11 cellular contexts compared by ENCODE assay signal in genomic region chr4:15690020-15690809, GRCh38. TPM values are rescaled to one million over a fixed set of nuclear protein-coding genes. Genes with fewer than 3 reads are reported as not detected.
DNase-seq lines count a peak whose midpoint lies in the region; ATAC-seq, FAIRE-seq and TF ChIP-seq lines count a peak whose summit lies in the region.
"Had no signal": no experiment of that assay in that cellular context is flagged by ENCODE, and none has a peak within 500 bp of the region (broad histone marks: within the 10 kb centered on the region; RNA-seq: fewer than 3 reads in every experiment).

No MANE protein-coding gene starts in this region.

- no peak overlapping the region for H3K27ac Mint-ChIP-seq in activated T-cell treated with anti-CD3 and anti-CD28 coated beads, Interleukin-2, amount 50 U/mL, for 72 hours
- H3K27ac Mint-ChIP-seq: activated CD8-positive, alpha-beta T cell treated with anti-CD3 and anti-CD28 coated beads for 36 hours; immature natural killer cell had no signal

- H3K36me3 ChIP-seq in SJSA1 (peaks cover 14% of the 10 kb centered on the region), trophoblast cell (ENCODE audit: control insufficient read depth in 1 of 2, insufficient read depth in 2 of 2, low read length in 2 of 2) (peaks cover 2 to 3% of the 10 kb centered on the region in 2 experiments)

- H2AK5ac ChIP-seq in trophoblast cell (ENCODE audit: low read length) = no peak overlapping the region

- peaks cover 2 to 5% of the 10 kb centered on the region in 2 donors for H3K36me3 Mint-ChIP-seq in activated T-cell treated with anti-CD3 and anti-CD28 coated beads, Interleukin-2, amount 50 U/mL, for 72 hours (ENCODE audit: insufficient read depth in 2 of 2)

- H3K18ac ChIP-seq in trophoblast cell (ENCODE audit: low read length) = no peak overlapping the region

- ATAC-seq in foreskin keratinocyte (peak; percentile 78), GM18505 (IDR thresholded peaks at IDR 0.05; ENCODE audit: unreplicated experiment) (no peak), GM21786 (IDR thresholded peaks at IDR 0.05; ENCODE audit: unreplicated experiment) (no peak)
- ATAC-seq in activated T-cell treated with anti-CD3 and anti-CD28 coated beads, Interleukin-2, amount 50 U/mL, for 72 hours (replicated peaks in 1 of 2) = no peak
- ATAC-seq: activated CD8-positive, alpha-beta T cell treated with anti-CD3 and anti-CD28 coated beads for 36 hours had no signal

- H3K9me3 ChIP-seq in SJSA1 (replicated peaks) (no peaks in the 10 kb centered on the region), trophoblast cell (ENCODE audit: insufficient read depth, low read depth, low read length) (no peaks in the 10 kb centered on the region)

- no peak overlapping the region for H3K23ac ChIP-seq in trophoblast cell (ENCODE audit: low read length)

- peaks cover 44% of the 10 kb centered on the region for H3K4me1 ChIP-seq in SJSA1 (replicated peaks)
- H3K4me1 ChIP-seq in foreskin keratinocyte = peaks cover 45% of the 10 kb centered on the region
- peaks cover 6 to 14% of the 10 kb centered on the region in 2 experiments for H3K4me1 ChIP-seq in trophoblast cell (ENCODE audit: control insufficient read depth in 1 of 2, insufficient read depth in 2 of 2, low read length in 2 of 2)

- H3K79me2 ChIP-seq in trophoblast cell (ENCODE audit: control insufficient read depth, insufficient read depth, low read length, poor library complexity) = no peaks in the 10 kb centered on the region

- DNase-seq in H54 (ENCODE audit: insufficient read length, low spot score) (no peak), SJSA1 (ENCODE audit: low read depth in 1 of 2, low spot score in 2 of 2) (peak; percentile 61 to 91), foreskin keratinocyte (peak; percentile 95 to 98), trophoblast cell (peak; percentile 73 to 92), GM13976 (ENCODE audit: low spot score) (no peak)
- DNase-seq in activated T-cell treated with anti-CD3 and anti-CD28 coated beads, Interleukin-2, amount 50 U/mL, for 72 hours = no peak
- DNase-seq: activated CD8-positive, alpha-beta T cell treated with anti-CD3 and anti-CD28 coated beads for 36 hours; immature natural killer cell; Karpas-422 had no signal

- H2BK12ac ChIP-seq in trophoblast cell (ENCODE audit: low read length) = peak overlapping the region; percentile 77

- H4K12ac ChIP-seq in trophoblast cell (ENCODE audit: low read depth, low read length) = no peak overlapping the region

- H3K14ac ChIP-seq in trophoblast cell (ENCODE audit: low read length) = peak overlapping the region; percentile 69

- peak; percentile 77 for FAIRE-seq in H54 (lab: Jason Lieb, UNC)

- in situ Hi-C loops in GM13976 (cut with MboI; ENCODE audit: low sequenced_read_pairs, unreplicated experiment) = no loop called here

- no CpG with 5 or more reads among the region's 7 CpGs for WGBS in trophoblast cell (ENCODE audit: extremely low coverage, insufficient coverage, insufficient read length)

- H3K27ac ChIP-seq in SJSA1 = peak overlapping the region; percentile 99
- H3K27ac ChIP-seq in foreskin keratinocyte = peak overlapping the region; percentile 71
- peak overlapping the region; percentile 94 for H3K27ac ChIP-seq in trophoblast cell (ENCODE audit: low read depth, low read length)

- peaks cover 3% of the 10 kb centered on the region for H3K4me1 Mint-ChIP-seq in activated T-cell treated with anti-CD3 and anti-CD28 coated beads, Interleukin-2, amount 50 U/mL, for 72 hours (ENCODE audit: low read depth)

- H3K4me3 Mint-ChIP-seq in activated T-cell treated with anti-CD3 and anti-CD28 coated beads, Interleukin-2, amount 50 U/mL, for 72 hours = no peak overlapping the region
- H3K4me3 Mint-ChIP-seq: activated CD8-positive, alpha-beta T cell treated with anti-CD3 and anti-CD28 coated beads for 36 hours; immature natural killer cell had no signal

- H3K27me3 Mint-ChIP-seq in activated T-cell treated with anti-CD3 and anti-CD28 coated beads, Interleukin-2, amount 50 U/mL, for 72 hours (ENCODE audit: low read depth) = no peaks in the 10 kb centered on the region
- H3K27me3 Mint-ChIP-seq: activated CD8-positive, alpha-beta T cell treated with anti-CD3 and anti-CD28 coated beads for 36 hours had no signal

- no peak overlapping the region for H4K91ac ChIP-seq in trophoblast cell (ENCODE audit: low read depth, low read length)

- H3K9me3 Mint-ChIP-seq in activated T-cell treated with anti-CD3 and anti-CD28 coated beads, Interleukin-2, amount 50 U/mL, for 72 hours = peaks cover 0 to 1% of the 10 kb centered on the region in 2 donors
- H3K9me3 Mint-ChIP-seq: activated CD8-positive, alpha-beta T cell treated with anti-CD3 and anti-CD28 coated beads for 36 hours; immature natural killer cell had no signal

- TF ChIP-seq CTCF in foreskin keratinocyte (conservative IDR thresholded peaks at IDR 0.05) = peak; percentile 7
- TF ChIP-seq CTCF in GM13976 (IDR thresholded peaks at IDR 0.05; ENCODE audit: borderline replicate concordance, control extremely low read depth, extremely low read depth, insufficient read depth, missing control alignments) = no peak

- no peak overlapping the region for H3K4ac ChIP-seq in trophoblast cell (ENCODE audit: low read depth, low read length)

- H3K9ac ChIP-seq in trophoblast cell (ENCODE audit: low read length) = no peak overlapping the region

- H3K4me3 ChIP-seq in SJSA1 (no peak overlapping the region), trophoblast cell (ENCODE audit: low read depth, low read length) (no peak overlapping the region)

- H3K27me3 ChIP-seq in SJSA1 (replicated peaks) (no peaks in the 10 kb centered on the region), foreskin keratinocyte (no peaks in the 10 kb centered on the region), trophoblast cell (ENCODE audit: insufficient read depth, low read length) (no peaks in the 10 kb centered on the region)

- peak overlapping the region; percentile 91 for H2BK5ac ChIP-seq in trophoblast cell (ENCODE audit: low read depth, low read length, poor library complexity)

- H4K8ac ChIP-seq in trophoblast cell (ENCODE audit: low read depth, low read length) = peak overlapping the region; percentile 23

- TF ChIP-seq POLR2A in H54 (IDR thresholded peaks at IDR 0.05; ENCODE audit: low read depth, low read length) (no peak), GM18505 (IDR thresholded peaks at IDR 0.05; ENCODE audit: borderline replicate concordance, extremely low read depth, insufficient read depth, insufficient read length) (no peak)

- H2AFZ ChIP-seq in trophoblast cell (ENCODE audit: insufficient read depth, low read length, poor library complexity) = no peak overlapping the region

- peak overlapping the region; percentile 15 for H3K4me2 ChIP-seq in trophoblast cell (ENCODE audit: low read length)

- peak overlapping the region; percentile 92 for H2BK120ac ChIP-seq in trophoblast cell (ENCODE audit: insufficient read depth, low read length, poor library complexity)

- H3K79me1 ChIP-seq in trophoblast cell (ENCODE audit: low read length) = peaks cover 3% of the 10 kb centered on the region

RNA-seq across cellular contexts. Expression of gene FAM200B, which starts 8.6 kb away (rescaled TPM):
- total RNA-seq in SJSA1 (2014; rRNA removed; shearing (Covaris generic)) = 45.3 and 52.8 TPM in 2 replicates
- 34.8 and 35.2 TPM in 2 replicates for total RNA-seq in foreskin keratinocyte
- polyA plus RNA-seq in foreskin keratinocyte = 32.8 and 38.3 TPM in 2 replicates
- polyA plus RNA-seq in trophoblast cell (2013) = 60.1 and 63.5 TPM in 2 replicates
- total RNA-seq in activated T-cell treated with anti-CD3 and anti-CD28 coated beads, Interleukin-2, amount 50 U/mL, for 72 hours = 10 to 100 TPM; 15.8 to 23.1 TPM

RNA-seq across cellular contexts. Expression of gene BST1, which starts 12.7 kb away (rescaled TPM):
- 14.2 and 19.3 TPM in 2 replicates for total RNA-seq in SJSA1 (2014; rRNA removed; shearing (Covaris generic))
- 3.2 and 4.4 TPM in 2 replicates for total RNA-seq in foreskin keratinocyte
- 3.4 and 4.3 TPM in 2 replicates for polyA plus RNA-seq in foreskin keratinocyte
- polyA plus RNA-seq in trophoblast cell (2013) = 0.24 and 0.40 TPM in 2 replicates
- total RNA-seq in activated T-cell treated with anti-CD3 and anti-CD28 coated beads, Interleukin-2, amount 50 U/mL, for 72 hours = under 1 TPM; 0.24 to 0.65 TPM

RNA-seq across cellular contexts. Expression of gene FBXL5, which starts 35.1 kb away (rescaled TPM):
- total RNA-seq in SJSA1 (2014; rRNA removed; shearing (Covaris generic)) = 32.2 and 44.7 TPM in 2 replicates
- total RNA-seq in foreskin keratinocyte = 58.4 and 59.8 TPM in 2 replicates
- polyA plus RNA-seq in foreskin keratinocyte = 25.5 and 31.2 TPM in 2 replicates
- 32.4 and 32.8 TPM in 2 replicates for polyA plus RNA-seq in trophoblast cell (2013)
- 10 to 100 TPM; 39.5 to 40.5 TPM for total RNA-seq in activated T-cell treated with anti-CD3 and anti-CD28 coated beads, Interleukin-2, amount 50 U/mL, for 72 hours

Comparison
In these comparisons a context has a peak if more than half of its experiments do, and no peak if none do; other contexts are left out.
1. DNase-seq: peak in SJSA1 (2 of 2), foreskin keratinocyte (2 of 2) and trophoblast cell (2 of 2); none in H54 (single experiment), GM13976 (single experiment) and activated T-cell treated with anti-CD3 and anti-CD28 coated beads, Interleukin-2, amount 50 U/mL, for 72 hours (0 of 2).
2. Peak in every context shown above with its lines, with median percentiles within 50 percentile points of each other: H3K27ac ChIP-seq.